In genomic region chr1:74732960-74733615, GRCh38 we compare ENCODE assay signal across 8 cellular contexts. TPM values are rescaled to one million over a fixed set of nuclear protein-coding genes. Genes with fewer than 3 reads are reported as not detected.
DNase-seq lines count a peak whose midpoint lies in the region; ATAC-seq and TF ChIP-seq lines count a peak whose summit lies in the region.

Gene CRYZ (minus strand): TSS chr1:74733050. CDS start chr1:74724821, 8,229 bp downstream.
Gene TYW3 (plus strand): TSS chr1:74733152. CDS start chr1:74733245, 93 bp downstream.

- H3K27ac ChIP-seq in HUES6 (ENCODE audit: low read depth, low read length) (peak within 1 kb of the TSS; percentile 76), OCI-LY1 (ENCODE audit: low read depth, low read length, poor library complexity, severe bottlenecking) (peak within 1 kb of the TSS; percentile 80)

- H4K20me1 ChIP-seq in OCI-LY1 (ENCODE audit: insufficient read depth, low read length), result no peaks in the 10 kb centered on the region

- H3K9ac ChIP-seq in HUES6 (ENCODE audit: low read length), result peak within 1 kb of the TSS; percentile 88
- peak within 1 kb of the TSS; percentile 86 for H3K9ac ChIP-seq in OCI-LY1 (ENCODE audit: low read length)

- no peaks in the 10 kb centered on the region for H3K9me2 ChIP-seq in OCI-LY1 (ENCODE audit: low read depth, low read length)

- H3K27me3 ChIP-seq in HUES6 (ENCODE audit: control insufficient read depth, insufficient read depth, low read length), result no peaks in the 10 kb centered on the region
- no peaks in the 10 kb centered on the region for H3K27me3 ChIP-seq in OCI-LY1 (ENCODE audit: insufficient read depth, low read length)
- no peaks in the 10 kb centered on the region for H3K27me3 ChIP-seq in mononuclear cell (ENCODE audit: insufficient read depth, low read length)

- peak within 1 kb of the TSS; percentile 92 for H2AFZ ChIP-seq in OCI-LY1 (ENCODE audit: low read length)

- peaks cover 23% of the 10 kb centered on the region for H3K36me3 ChIP-seq in HUES6 (ENCODE audit: control insufficient read depth, insufficient read depth, low read length)
- H3K36me3 ChIP-seq in OCI-LY1 (ENCODE audit: insufficient read depth, low read length), result peaks cover 24% of the 10 kb centered on the region

- H3K9me3 ChIP-seq in HUES6 (ENCODE audit: control insufficient read depth, insufficient read depth, low read depth, low read length) (peaks cover 9% of the 10 kb centered on the region; the same call in 1 of the 2 replicates), OCI-LY1 (ENCODE audit: low read length) (no peaks in the 10 kb centered on the region), mononuclear cell (ENCODE audit: low read depth, low read length) (no peaks in the 10 kb centered on the region)

- in situ Hi-C loops in Caki2 (cut with HindIII; ENCODE audit: low pct_unique_long_range_greater_than_20kb, low sequenced_read_pairs), result no loop called here

- peak; percentile 57 for ATAC-seq in GM21423 (IDR thresholded peaks at IDR 0.05; ENCODE audit: unreplicated experiment)

- H3K4me3 ChIP-seq in HUES6 (ENCODE audit: low read depth, low read length) (peak within 1 kb of the TSS; percentile 80), OCI-LY1 (ENCODE audit: low read depth, low read length, poor library complexity, severe bottlenecking) (peak within 1 kb of the TSS; percentile 77), mononuclear cell (ENCODE audit: low read length) (peak within 1 kb of the TSS; percentile 91)

- H3K4me2 ChIP-seq in OCI-LY1 (ENCODE audit: low read length), result peak within 1 kb of the TSS; percentile 79

- H3F3A ChIP-seq in OCI-LY1 (ENCODE audit: insufficient read depth, low read length), result peaks cover 4% of the 10 kb centered on the region; the same call in 1 of the 2 replicates

- peak; percentile 89 for DNase-seq in Caki2 (ENCODE audit: low read depth)
- peak; percentile 81 for DNase-seq in activated CD8-positive, alpha-beta memory T cell treated with anti-CD3 and anti-CD28 coated beads, Interleukin-2, amount 50 U/mL, for 4 hours
- peak; percentile 53 for DNase-seq in epidermal melanocyte (ENCODE audit: insufficient read length, low spot score)
- DNase-seq in stimulated activated CD8-positive, alpha-beta memory T cell treated with anti-CD3 and anti-CD28 coated beads, Interleukin-4, amount 100 ng/mL, for 1 hour (ENCODE audit: low read depth in 2 of 2, low spot score in 1 of 2), result peak; percentile 58 to 69

- TF ChIP-seq CTCF in OCI-LY1 (IDR thresholded peaks at IDR 0.05; ENCODE audit: low read length), result no peak

- H3K4me1 ChIP-seq in HUES6 (ENCODE audit: control insufficient read depth, insufficient read depth, low read length) (peaks cover 26% of the 10 kb centered on the region), OCI-LY1 (ENCODE audit: insufficient read depth, low read length, severe bottlenecking) (peaks cover 22% of the 10 kb centered on the region), mononuclear cell (ENCODE audit: insufficient read depth, low read length) (peaks cover 19% of the 10 kb centered on the region)

- H3K79me2 ChIP-seq in OCI-LY1 (ENCODE audit: insufficient read depth, low read length), result no peaks in the 10 kb centered on the region

RNA-seq across cellular contexts. Expression of gene CRYZ, which starts in this region (rescaled TPM):
- 150 and 197 TPM in 2 replicates for total RNA-seq in Caki2 (2014; rRNA removed; shearing (Covaris generic); ENCODE audit: low replicate concordance)
- 2.7 TPM for total RNA-seq in mononuclear cell

RNA-seq across cellular contexts. Expression of gene TYW3, which starts in this region (rescaled TPM):
- 10.0 and 13.7 TPM in 2 replicates for total RNA-seq in Caki2 (2014; rRNA removed; shearing (Covaris generic); ENCODE audit: low replicate concordance)
- 8.9 TPM for total RNA-seq in mononuclear cell

Comparison
In these comparisons a context has a peak if more than half of its experiments do, and no peak if none do; other contexts are left out.
1. Peak in every context shown above with its lines: DNase-seq, ATAC-seq, H3K4me3 ChIP-seq and H3K27ac ChIP-seq.
2. RNA of gene CRYZ (total RNA-seq): 150 to 197 TPM in Caki2; 2.7 TPM in mononuclear cell (single experiment); every median in the first group is over 10 times any median in the second.